In genomic region chr7:102323914-102324195, GRCh38 we compare ENCODE assay signal across 18 cellular contexts. TPM values are rescaled to one million over a fixed set of nuclear protein-coding genes. Genes with fewer than 3 reads are reported as not detected.
DNase-seq lines count a peak whose midpoint lies in the region; ATAC-seq and TF ChIP-seq lines count a peak whose summit lies in the region.
"Had no signal": no experiment of that assay in that cellular context is flagged by ENCODE, and none has a peak within 500 bp of the region (broad histone marks: within the 10 kb centered on the region; RNA-seq: fewer than 3 reads in every experiment).

No MANE protein-coding gene starts in this region.

- 88 to 94% methylated on average over 5 of the region's 5 CpGs for WGBS in testis, 2 donors

- H3K36me3 ChIP-seq in SU-DHL-6 (ENCODE audit: low read length) (peaks cover 6% of the 10 kb centered on the region), testis (ENCODE audit: low read depth, missing control alignments) (no peaks in the 10 kb centered on the region)

- peak; percentile 14 for DNase-seq in activated CD4-positive, CD25-positive, alpha-beta regulatory T cell treated with anti-CD3 and anti-CD28 coated beads, Interleukin-2, amount 50 U/mL, for 72 hours
- DNase-seq in epidermal melanocyte (ENCODE audit: insufficient read length, low spot score) (peak; percentile 5), testis (peak; percentile 6), HuH-7.5 (ENCODE audit: low spot score) (no peak)
- DNase-seq: C1 segment of cervical spinal cord; Calu3; CD4-positive, alpha-beta T cell; DMS 273 treated with DMSO at 0.1 percent for 48 hours; HCEC 1CT had no signal

- H3K4me2 ChIP-seq in SU-DHL-6 (ENCODE audit: low read depth, low read length, poor library complexity, severe bottlenecking), result no peak overlapping the region

- H3K9ac ChIP-seq in SU-DHL-6 (ENCODE audit: low read length), result no peak overlapping the region

- no peak for ATAC-seq in activated CD4-positive, CD25-positive, alpha-beta regulatory T cell treated with anti-CD3 and anti-CD28 coated beads, Interleukin-2, amount 50 U/mL, for 24 hours
- ATAC-seq in GM21390 (IDR thresholded peaks at IDR 0.05; ENCODE audit: unreplicated experiment) (no peak), GM21528 (IDR thresholded peaks at IDR 0.05; ENCODE audit: low FRiP score, unreplicated experiment) (no peak)

- no peaks in the 10 kb centered on the region; the same call in 1 of the 2 replicates for H4K20me1 ChIP-seq in SU-DHL-6 (ENCODE audit: low read depth, low read length)

- H3K4me3 ChIP-seq in SU-DHL-6 (ENCODE audit: insufficient read depth, low read length, poor library complexity, severe bottlenecking) (no peak overlapping the region), testis (no peak overlapping the region)
- H3K4me3 ChIP-seq: GM12878 had no signal

- H3K9me2 ChIP-seq in SU-DHL-6 (replicated peaks; ENCODE audit: insufficient read depth, low read length), result no peaks in the 10 kb centered on the region

- H3K4me1 ChIP-seq in testis, result no peaks in the 10 kb centered on the region

- peak overlapping the region; percentile 89 for H3K27ac ChIP-seq in SU-DHL-6 (ENCODE audit: low read depth, low read length)
- no peak overlapping the region for H3K27ac ChIP-seq in testis
- H3K27ac ChIP-seq: 22Rv1 had no signal

- intact Hi-C loops in testis (cut with DNase I; ENCODE audit: low total_unique reads), result no loop called here

- TF ChIP-seq CTCF in SU-DHL-6 (IDR thresholded peaks at IDR 0.05; ENCODE audit: insufficient read depth, low read length, poor library complexity, severe bottlenecking) (no peak), testis (IDR thresholded peaks at IDR 0.05) (no peak)

- H3K9me3 ChIP-seq in SU-DHL-6 (ENCODE audit: insufficient read depth, low read length) (no peaks in the 10 kb centered on the region), testis (no peaks in the 10 kb centered on the region)

- no peak for TF ChIP-seq POLR2A in testis (IDR thresholded peaks at IDR 0.05)

- H3F3A ChIP-seq in SU-DHL-6 (ENCODE audit: insufficient read depth), result peaks cover 93% of the 10 kb centered on the region

- H3K79me2 ChIP-seq in SU-DHL-6 (ENCODE audit: insufficient read depth, low read length), result peaks cover 26% of the 10 kb centered on the region

- H2AFZ ChIP-seq in SU-DHL-6 (ENCODE audit: low read depth, low read length, severe bottlenecking), result no peak overlapping the region

- no peaks in the 10 kb centered on the region for H3K27me3 ChIP-seq in SU-DHL-6 (ENCODE audit: low read length)
- H3K27me3 ChIP-seq in testis, result no peaks in the 10 kb centered on the region

RNA-seq across cellular contexts. Expression of gene SPDYE6, which starts 32.4 kb away (rescaled TPM):
- total RNA-seq in testis, result 1 to 10 TPM; 2.3 to 5.2 TPM
- 6.7 TPM for polyA plus RNA-seq in testis (ENCODE audit: insufficient read depth, low read depth, low replicate concordance)
- total RNA-seq: Calu3; CD4-positive, alpha-beta T cell; G401; GM12878; H4; HT1080 had no signal

RNA-seq across cellular contexts. Expression of gene SH2B2, which starts 37.2 kb away (rescaled TPM):
- 10 to 100 TPM; 22.8 to 26.6 TPM for total RNA-seq in testis
- polyA plus RNA-seq in testis (ENCODE audit: insufficient read depth, low read depth, low replicate concordance), result 4.6 TPM
